In the genomic region with DNA sequence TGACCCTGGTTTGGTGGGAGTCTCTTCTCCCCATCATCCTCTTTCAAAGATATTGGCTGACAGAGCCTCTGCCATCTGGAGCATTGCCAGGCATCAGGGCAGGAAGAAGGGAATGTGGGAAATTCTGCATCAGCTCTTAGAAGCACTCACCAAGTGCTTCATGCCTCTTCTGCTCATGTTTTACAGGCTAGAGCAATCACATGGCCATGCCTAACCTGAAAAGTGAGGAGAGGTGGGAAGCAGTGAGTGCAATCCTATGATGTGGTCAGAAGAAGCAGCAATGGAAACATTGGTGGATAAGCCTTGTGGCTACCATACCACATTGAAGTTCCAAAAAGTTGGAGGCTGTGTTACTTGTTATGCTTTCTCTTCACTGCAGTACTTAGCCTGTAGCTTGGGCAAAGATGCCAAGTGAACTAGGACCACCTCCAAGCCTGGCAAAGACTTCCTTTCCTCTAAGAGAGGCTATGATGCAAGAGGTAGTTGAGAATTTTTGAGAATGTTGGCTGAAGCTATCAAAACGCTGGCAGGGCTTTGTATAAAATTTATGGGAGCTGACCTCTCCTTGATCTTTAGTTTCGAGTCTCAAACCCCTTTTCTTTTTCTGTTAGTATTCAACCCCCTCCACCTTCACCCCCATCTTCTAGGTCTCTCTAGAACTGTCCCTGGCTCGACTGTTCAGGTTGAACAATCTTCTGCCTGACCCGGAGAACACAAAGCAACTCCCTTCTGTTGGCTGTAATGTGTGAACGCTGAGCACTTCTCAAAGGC, we compare ENCODE assay signal across 13 cellular contexts.
A peak's percentile ranks its signal among the peaks of the same experiment; 100 is the strongest.
DNase-seq lines count a peak whose midpoint lies in the region; ATAC-seq, FAIRE-seq and TF ChIP-seq lines count a peak whose summit lies in the region.
"Had no signal": no experiment of that assay in that cellular context is flagged by ENCODE, and none has a peak within 500 bp of the region (broad histone marks: within the 10 kb centered on the region; RNA-seq: fewer than 3 reads in every experiment).

No MANE protein-coding gene starts in this region.

- no peaks in the 10 kb centered on the region for H3K9me3 ChIP-seq in HEK293 (ENCODE audit: control insufficient read depth, insufficient read depth, low read depth, low read length)
- no peaks in the 10 kb centered on the region for H3K9me3 ChIP-seq in ascending aorta
- no peaks in the 10 kb centered on the region for H3K9me3 ChIP-seq in kidney (ENCODE audit: control insufficient read depth in 1 of 2, low read length in 2 of 2)
- no peaks in the 10 kb centered on the region for H3K9me3 ChIP-seq in small intestine (ENCODE audit: control insufficient read depth, low read depth)
- H3K9me3 ChIP-seq in sigmoid colon = no peaks in the 10 kb centered on the region
- H3K9me3 ChIP-seq: BLaER1 treated with 17β-estradiol and CSF1 and Interleukin-3, amounts not matched to agents 10 nM and 100 nM; suprapubic skin had no signal

- H3K27me3 ChIP-seq in ascending aorta = no peaks in the 10 kb centered on the region
- no peaks in the 10 kb centered on the region for H3K27me3 ChIP-seq in small intestine (ENCODE audit: control insufficient read depth in 2 of 2, insufficient read depth in 2 of 2, low read length in 2 of 2)
- H3K27me3 ChIP-seq in sigmoid colon = no peaks in the 10 kb centered on the region
- H3K27me3 ChIP-seq: BLaER1 treated with 17β-estradiol and CSF1 and Interleukin-3, amounts not matched to agents 10 nM and 100 nM; suprapubic skin had no signal

- no peak for ATAC-seq in HG03354 (IDR thresholded peaks at IDR 0.05; ENCODE audit: poor library complexity, severe bottlenecking, unreplicated experiment)

- H3K4me3 ChIP-seq in HEK293 (ENCODE audit: low read depth, low read length) (no peak overlapping the region), ascending aorta (no peak overlapping the region), kidney (ENCODE audit: low read length in 2 of 2) (no peak overlapping the region), small intestine (ENCODE audit: low read depth in 1 of 2, low read length in 2 of 2) (no peak overlapping the region), sigmoid colon (no peak overlapping the region)
- H3K4me3 ChIP-seq: BLaER1 treated with 17β-estradiol and CSF1 and Interleukin-3, amounts not matched to agents 10 nM and 100 nM; suprapubic skin had no signal

- TF ChIP-seq CTCF in HEK293 (tag by site-specific recombination; IDR thresholded peaks at IDR 0.05) (no peak), ascending aorta (IDR thresholded peaks at IDR 0.05) (no peak), kidney (IDR thresholded peaks at IDR 0.05; ENCODE audit: borderline replicate concordance, extremely low read depth, insufficient read depth) (no peak), sigmoid colon (IDR thresholded peaks at IDR 0.05) (no peak)

- POLR2A ChIA-PET in HEK293 (lab: Yijun Ruan, JAX) = interaction anchor here (1.9 kb wide), 1 partner anchor 64 kb away, joined by 5 read pairs; a partner anchor contains a TSS

- TF ChIP-seq EP300 in sigmoid colon (IDR thresholded peaks at IDR 0.05) = no peak

- intact Hi-C loops in ascending aorta (cut with DNase I) (no loop called here), kidney (cut with DNase I) (no loop called here), sigmoid colon (cut with DNase I) (no loop called here)

- TF ChIP-seq POLR2A in sigmoid colon (IDR thresholded peaks at IDR 0.05) = no peak

- peak; percentile 41 for FAIRE-seq in kidney (lab: Jason Lieb, UNC)
- FAIRE-seq in small intestine (lab: Jason Lieb, UNC) = no peak

- peaks cover 15% of the 10 kb centered on the region for H3K4me1 ChIP-seq in HEK293 (ENCODE audit: control insufficient read depth, insufficient read depth, low read length)
- H3K4me1 ChIP-seq in ascending aorta = peaks cover 0 to 8% of the 10 kb centered on the region in 2 donors
- H3K4me1 ChIP-seq in kidney (ENCODE audit: control insufficient read depth in 1 of 2, insufficient read depth in 1 of 2, low read depth in 1 of 2, low read length in 2 of 2) = peaks cover 14 to 16% of the 10 kb centered on the region in 2 donors
- peaks cover 0 to 18% of the 10 kb centered on the region in 2 donors for H3K4me1 ChIP-seq in small intestine (ENCODE audit: control insufficient read depth in 2 of 2, insufficient read depth in 1 of 2, low read depth in 1 of 2, low read length in 1 of 2)
- H3K4me1 ChIP-seq in sigmoid colon = no peaks in the 10 kb centered on the region

- 17 to 53% (median 26%) methylated on average over 5 of the region's 5 CpGs for WGBS in small intestine, 3 donors
- WGBS in sigmoid colon, 2 donors = 16 to 61% methylated on average over 5 of the region's 5 CpGs

- H3K36me3 ChIP-seq in HEK293 (ENCODE audit: control insufficient read depth in 2 of 2, insufficient read depth in 1 of 2, low read length in 2 of 2) (no peaks in the 10 kb centered on the region), ascending aorta (no peaks in the 10 kb centered on the region), kidney (ENCODE audit: control insufficient read depth in 1 of 2, insufficient read depth in 2 of 2, low read length in 2 of 2) (no peaks in the 10 kb centered on the region), small intestine (ENCODE audit: control insufficient read depth in 2 of 2, insufficient read depth in 2 of 2, low read length in 2 of 2) (no peaks in the 10 kb centered on the region), sigmoid colon (no peaks in the 10 kb centered on the region)
- H3K36me3 ChIP-seq: BLaER1 treated with 17β-estradiol and CSF1 and Interleukin-3, amounts not matched to agents 10 nM and 100 nM; suprapubic skin had no signal

- DNase-seq in ascending aorta (ENCODE audit: low spot score in 2 of 2) (no peak), kidney (no peak), small intestine (peak; percentile 20), NCI-H2081 treated with DMSO at 0.1 percent for 48 hours (lab: John Stamatoyannopoulos, UW) (no peak), sigmoid colon (no peak)
- DNase-seq: activated effector memory CD4-positive, alpha-beta T cell treated with Interleukin-2 at 50 U/mL for 16 hours; amniotic stem cell; cortex of kidney; DMS 273 treated with DMSO at 0.1 percent for 48 hours had no signal

- CTCF ChIA-PET in HEK293 (lab: Yijun Ruan, JAX) = no interaction called here

- peak overlapping the region; percentile 20; the same call in 1 of the 2 replicates for H3K27ac ChIP-seq in HEK293 (ENCODE audit: extremely low read depth, low read depth, low read length)
- peak overlapping the region; percentile 31 to 55 for H3K27ac ChIP-seq in ascending aorta
- peak overlapping the region; percentile 20 to 53 for H3K27ac ChIP-seq in kidney (ENCODE audit: low read depth in 2 of 2, low read length in 2 of 2)
- peak overlapping the region; percentile 50 to 88 for H3K27ac ChIP-seq in small intestine (ENCODE audit: low read depth in 1 of 2, low read length in 1 of 2)
- no peak overlapping the region for H3K27ac ChIP-seq in sigmoid colon
- H3K27ac ChIP-seq: BLaER1 treated with 17β-estradiol and CSF1 and Interleukin-3, amounts not matched to agents 10 nM and 100 nM; suprapubic skin had no signal

- no peak overlapping the region for H3K9ac ChIP-seq in kidney (ENCODE audit: low read length in 2 of 2)
- H3K9ac ChIP-seq: BLaER1 treated with 17β-estradiol and CSF1 and Interleukin-3, amounts not matched to agents 10 nM and 100 nM had no signal

TF ChIP-seq in HEK293, 187 proteins besides CTCF, POLR2A, EP300 and RAD21:
- no peak for TF ChIP-seq ZSCAN16 (tag by site-specific recombination; IDR thresholded peaks at IDR 0.05)
- TF ChIP-seq ZNF792 (tag by site-specific recombination; IDR thresholded peaks at IDR 0.05) = no peak
- TF ChIP-seq, protein P1, sequence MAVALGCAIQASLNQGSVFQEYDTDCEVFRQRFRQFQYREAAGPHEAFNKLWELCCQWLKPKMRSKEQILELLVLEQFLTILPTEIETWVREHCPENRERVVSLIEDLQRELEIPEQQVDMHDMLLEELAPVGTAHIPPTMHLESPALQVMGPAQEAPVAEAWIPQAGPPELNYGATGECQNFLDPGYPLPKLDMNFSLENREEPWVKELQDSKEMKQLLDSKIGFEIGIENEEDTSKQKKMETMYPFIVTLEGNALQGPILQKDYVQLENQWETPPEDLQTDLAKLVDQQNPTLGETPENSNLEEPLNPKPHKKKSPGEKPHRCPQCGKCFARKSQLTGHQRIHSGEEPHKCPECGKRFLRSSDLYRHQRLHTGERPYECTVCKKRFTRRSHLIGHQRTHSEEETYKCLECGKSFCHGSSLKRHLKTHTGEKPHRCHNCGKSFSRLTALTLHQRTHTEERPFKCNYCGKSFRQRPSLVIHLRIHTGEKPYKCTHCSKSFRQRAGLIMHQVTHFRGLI (tag by site-specific recombination; IDR thresholded peaks at IDR 0.05) = no peak
- TF ChIP-seq ZNF626 (tag by site-specific recombination; IDR thresholded peaks at IDR 0.05) = no peak
- no peak for TF ChIP-seq ZNF114 (tag by site-specific recombination; IDR thresholded peaks at IDR 0.05)
- TF ChIP-seq YY1 (tag by site-specific recombination; IDR thresholded peaks at IDR 0.05) = no peak
- no peak for TF ChIP-seq ZXDB (tag by site-specific recombination; IDR thresholded peaks at IDR 0.05)
- no peak for TF ChIP-seq ZNF211 (tag by site-specific recombination; IDR thresholded peaks at IDR 0.05; ENCODE audit: low read depth)
- TF ChIP-seq ZNF629 (tag by site-specific recombination; IDR thresholded peaks at IDR 0.05) = no peak
- TF ChIP-seq, protein P2, sequence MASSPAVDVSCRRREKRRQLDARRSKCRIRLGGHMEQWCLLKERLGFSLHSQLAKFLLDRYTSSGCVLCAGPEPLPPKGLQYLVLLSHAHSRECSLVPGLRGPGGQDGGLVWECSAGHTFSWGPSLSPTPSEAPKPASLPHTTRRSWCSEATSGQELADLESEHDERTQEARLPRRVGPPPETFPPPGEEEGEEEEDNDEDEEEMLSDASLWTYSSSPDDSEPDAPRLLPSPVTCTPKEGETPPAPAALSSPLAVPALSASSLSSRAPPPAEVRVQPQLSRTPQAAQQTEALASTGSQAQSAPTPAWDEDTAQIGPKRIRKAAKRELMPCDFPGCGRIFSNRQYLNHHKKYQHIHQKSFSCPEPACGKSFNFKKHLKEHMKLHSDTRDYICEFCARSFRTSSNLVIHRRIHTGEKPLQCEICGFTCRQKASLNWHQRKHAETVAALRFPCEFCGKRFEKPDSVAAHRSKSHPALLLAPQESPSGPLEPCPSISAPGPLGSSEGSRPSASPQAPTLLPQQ (tag by site-specific recombination; IDR thresholded peaks at IDR 0.05) = no peak
- TF ChIP-seq ZSCAN30 (tag by site-specific recombination; IDR thresholded peaks at IDR 0.05) = no peak
- no peak for TF ChIP-seq ZNF366 (tag by site-specific recombination; conservative IDR thresholded peaks at IDR 0.05)
- TF ChIP-seq ZBTB1 (tag by site-specific recombination; IDR thresholded peaks at IDR 0.05) = no peak
- TF ChIP-seq IKZF3 (tag by site-specific recombination; IDR thresholded peaks at IDR 0.05) = no peak
- no peak for TF ChIP-seq SALL2 (tag by site-specific recombination; IDR thresholded peaks at IDR 0.05; ENCODE audit: borderline replicate concordance)
- TF ChIP-seq ZNF571 (tag by site-specific recombination; IDR thresholded peaks at IDR 0.05) = no peak
TF ChIP-seq in HEK293: peak in this region for 0.

Comparison
In these comparisons a context has a peak if more than half of its experiments do, and no peak if none do; other contexts are left out.
1. H3K27ac ChIP-seq: peak in HEK293 (single experiment), ascending aorta (2 of 2), kidney (2 of 2) and small intestine (2 of 2); none in sigmoid colon (0 of 4).